ENCODE assay signal across 20 cellular contexts in genomic region chr9:4667681-4668080, GRCh38.
"Had no signal": no experiment of that assay in that cellular context is flagged by ENCODE, and none has a peak within 500 bp of the region (broad histone marks: within the 10 kb centered on the region; RNA-seq: fewer than 3 reads in every experiment).

No MANE protein-coding gene starts in this region.

- H3K36me3 Mint-ChIP-seq: activated CD4-positive, alpha-beta memory T cell treated with anti-CD3 and anti-CD28 coated beads for 36 hours; activated CD8-positive, alpha-beta memory T cell treated with anti-CD3 and anti-CD28 coated beads, Interleukin-2, amount 10 ng/mL, durations not matched to agents 7 days and 5 days; brain; memory B cell had no signal

- H3K27me3 Mint-ChIP-seq: activated CD4-positive, alpha-beta memory T cell treated with anti-CD3 and anti-CD28 coated beads for 36 hours; stimulated activated naive CD8-positive, alpha-beta T cell treated with anti-CD3 and anti-CD28 coated beads, Interleukin-15, Interleukin-2, amounts not matched to agents 100 ng/mL and 50 ng/mL, for 24 hours had no signal

- H3K4me3 Mint-ChIP-seq: activated CD4-positive, alpha-beta memory T cell treated with anti-CD3 and anti-CD28 coated beads for 36 hours; activated CD8-positive, alpha-beta memory T cell treated with anti-CD3 and anti-CD28 coated beads, Interleukin-2, amount 10 ng/mL, durations not matched to agents 7 days and 5 days; dendritic cell treated with granulocyte-macrophage colony-stimulating factor and Interleukin-4, amounts not matched to agents 40 ng/mL and 50 ng/mL, for 4 days; memory B cell; stimulated activated naive CD8-positive, alpha-beta T cell treated with anti-CD3 and anti-CD28 coated beads, Interleukin-15, Interleukin-2, amounts not matched to agents 100 ng/mL and 50 ng/mL, for 24 hours had no signal

- H3K27ac Mint-ChIP-seq: activated CD4-positive, alpha-beta memory T cell treated with anti-CD3 and anti-CD28 coated beads for 36 hours; activated CD8-positive, alpha-beta memory T cell treated with anti-CD3 and anti-CD28 coated beads, Interleukin-2, amount 10 ng/mL, durations not matched to agents 7 days and 5 days; brain; dendritic cell treated with granulocyte-macrophage colony-stimulating factor and Interleukin-4, amounts not matched to agents 40 ng/mL and 50 ng/mL, for 4 days; memory B cell; stimulated activated naive CD8-positive, alpha-beta T cell treated with anti-CD3 and anti-CD28 coated beads, Interleukin-15, Interleukin-2, amounts not matched to agents 100 ng/mL and 50 ng/mL, for 24 hours had no signal

- ATAC-seq: activated CD8-positive, alpha-beta memory T cell treated with anti-CD3 and anti-CD28 coated beads, Interleukin-2, amount 10 ng/mL, durations not matched to agents 7 days and 5 days; heart right ventricle; left cardiac atrium; right cardiac atrium had no signal

- DNase-seq: activated CD4-positive, alpha-beta memory T cell treated with anti-CD3 and anti-CD28 coated beads for 36 hours; activated CD4-positive, alpha-beta T cell treated with anti-CD3 and anti-CD28 coated beads for 1 hour; activated CD8-positive, alpha-beta memory T cell treated with anti-CD3 and anti-CD28 coated beads, Interleukin-2, amount 10 ng/mL, durations not matched to agents 7 days and 5 days; activated gamma-delta T cell treated with Interleukin-2 at 50 U/mL for 16 hours; activated T-cell treated with anti-CD3 and anti-CD28 coated beads for 4 hours; aorta; effector CD4-positive, alpha-beta T cell; heart right ventricle; islet precursor cell; left cardiac atrium; nucleus accumbens; right cardiac atrium; stimulated activated CD4-positive, alpha-beta T cell treated with anti-CD3 and anti-CD28 coated beads, Interleukin-4, amount 100 ng/mL, for 24 hours; substantia nigra; T-helper 9 cell; thyroid gland had no signal

- H3K9me3 Mint-ChIP-seq: activated CD4-positive, alpha-beta memory T cell treated with anti-CD3 and anti-CD28 coated beads for 36 hours; brain; dendritic cell treated with granulocyte-macrophage colony-stimulating factor and Interleukin-4, amounts not matched to agents 40 ng/mL and 50 ng/mL, for 4 days; memory B cell; stimulated activated naive CD8-positive, alpha-beta T cell treated with anti-CD3 and anti-CD28 coated beads, Interleukin-15, Interleukin-2, amounts not matched to agents 100 ng/mL and 50 ng/mL, for 24 hours had no signal
